22 cellular contexts compared by ENCODE assay signal in the genomic region with DNA sequence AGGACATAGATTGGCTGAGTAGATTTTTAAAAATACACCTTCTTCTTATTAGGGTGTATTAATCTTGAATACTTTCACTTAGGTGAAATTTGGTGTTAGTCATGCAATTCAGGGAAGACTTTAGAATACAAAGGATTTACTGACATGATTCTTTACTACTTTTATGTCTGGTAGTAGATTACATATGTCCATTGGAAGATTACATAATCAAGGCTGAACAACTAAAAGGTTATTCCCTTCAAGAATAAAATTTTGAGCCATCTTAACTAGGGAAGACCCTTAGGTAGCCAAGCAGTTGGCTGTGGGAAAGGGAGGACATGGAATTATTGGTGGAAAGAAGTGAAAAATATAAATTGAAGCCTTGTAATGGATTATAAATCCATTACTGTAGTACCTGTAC.
"Had no signal": no experiment of that assay in that cellular context is flagged by ENCODE, and none has a peak within 500 bp of the region (broad histone marks: within the 10 kb centered on the region; RNA-seq: fewer than 3 reads in every experiment).

No MANE protein-coding gene starts in this region.

- H3K9ac ChIP-seq: neural progenitor cell had no signal

- H3K36me3 ChIP-seq: gastrocnemius medialis, left ventricle myocardium inferior, lower lobe of right lung, neural progenitor cell, pancreas, suprapubic skin, thyroid gland had no signal

- H3K4me1 ChIP-seq: gastrocnemius medialis, left ventricle myocardium inferior, lower lobe of right lung, neural progenitor cell, pancreas, suprapubic skin, thyroid gland had no signal

- ATAC-seq: effector memory CD8-positive, alpha-beta T cell; gastrocnemius medialis; left cardiac atrium; lower lobe of right lung; natural killer cell treated with Interleukin-12 subunit alpha and Interleukin-12 subunit beta and Interleukin-15 and Interleukin-18, amount 100 ng/mL, for 72 hours; pancreas; right cardiac atrium; stimulated activated effector memory CD8-positive, alpha-beta T cell treated with anti-CD3 and anti-CD28 coated beads, Interleukin-12 subunit alpha, Interleukin-12 subunit beta, amount 100 ng/mL, for 72 hours; stimulated activated naive CD8-positive, alpha-beta T cell treated with anti-CD3 and anti-CD28 coated beads, Interleukin-15, Interleukin-2, amounts not matched to agents 100 U/mL and 50 U/mL, for 24 hours had no signal

- H3K4me3 ChIP-seq: gastrocnemius medialis, left ventricle myocardium inferior, lower lobe of right lung, neural progenitor cell, pancreas, suprapubic skin, thyroid gland had no signal

- DNase-seq: effector memory CD8-positive, alpha-beta T cell; erythroblast; gastrocnemius medialis; kidney; left cardiac atrium; left ventricle myocardium inferior; lower lobe of right lung; mesenchymal stem cell; midbrain; occipital lobe; pancreas; right cardiac atrium; stimulated activated CD4-positive, alpha-beta T cell treated with anti-CD3 and anti-CD28 coated beads, Interleukin-4, amount 100 ng/mL, for 1 hour; stimulated activated CD8-positive, alpha-beta memory T cell treated with anti-CD3 and anti-CD28 coated beads, Interleukin-4, amount 100 ng/mL, for 48 hours; stimulated activated naive CD8-positive, alpha-beta T cell treated with anti-CD3 and anti-CD28 coated beads, Interleukin-15, Interleukin-2, amounts not matched to agents 100 U/mL and 50 U/mL, for 24 hours; thyroid gland had no signal

- H3K27me3 ChIP-seq: gastrocnemius medialis, neural progenitor cell, pancreas, suprapubic skin, thyroid gland had no signal

- FAIRE-seq: colon, kidney, pancreas, urothelium cell line had no signal

- H3K4me2 ChIP-seq: neural progenitor cell had no signal

- H3K27ac ChIP-seq: gastrocnemius medialis, left ventricle myocardium inferior, lower lobe of right lung, neural progenitor cell, pancreas, suprapubic skin, thyroid gland had no signal

- H3K9me3 ChIP-seq: gastrocnemius medialis, lower lobe of right lung, pancreas, suprapubic skin, thyroid gland had no signal

- H2AFZ ChIP-seq: neural progenitor cell had no signal
